In genomic region chr1:149888160-149888998, GRCh38 we compare ENCODE assay signal across 9 cellular contexts. TPM values are rescaled to one million over a fixed set of nuclear protein-coding genes. Genes with fewer than 3 reads are reported as not detected.
DNase-seq lines count a peak whose midpoint lies in the region; ATAC-seq and TF ChIP-seq lines count a peak whose summit lies in the region.
"Had no signal": no experiment of that assay in that cellular context is flagged by ENCODE, and none has a peak within 500 bp of the region (broad histone marks: within the 10 kb centered on the region; RNA-seq: fewer than 3 reads in every experiment).

No MANE protein-coding gene starts in this region.

- DNase-seq in A172 (ENCODE audit: low spot score) = peak; percentile 93
- peak; percentile 94 for DNase-seq in NCI-H345 treated with DMSO at 0.1 percent for 48 hours (lab: John Stamatoyannopoulos, UW; ENCODE audit: unreplicated experiment)
- peak; percentile 49 for DNase-seq in activated CD4-positive, alpha-beta T cell treated with anti-CD3 and anti-CD28 coated beads for 1 hour
- DNase-seq in left lung = peak; percentile 84 to 86
- peak; percentile 79 to 85 for DNase-seq in stimulated activated CD4-positive, alpha-beta T cell treated with anti-CD3 and anti-CD28 coated beads, Interleukin-2, amount 100 ng/mL, for 24 hours
- DNase-seq: DND-41 had no signal

- intact Hi-C loops in left lung (cut with DNase I) = no loop called here

- no peaks in the 10 kb centered on the region for H3K36me3 ChIP-seq in left lung

- H3K27ac ChIP-seq in cingulate gyrus (ENCODE audit: low read depth, low read length) (peak overlapping the region; percentile 93), left lung (peak overlapping the region; percentile 97 to 100)

- TF ChIP-seq CTCF in left lung (IDR thresholded peaks at IDR 0.05) = peak; percentile 30 to 50

- ATAC-seq in HG03280 (IDR thresholded peaks at IDR 0.05; ENCODE audit: unreplicated experiment) = peak; percentile 21
- peak; percentile 51 for ATAC-seq in left lung

- TF ChIP-seq POLR2A in GM18526 (IDR thresholded peaks at IDR 0.05; ENCODE audit: extremely low read depth, insufficient read length) = peak; percentile 95

- no peaks in the 10 kb centered on the region for H3K9me3 ChIP-seq in left lung

- H3K27me3 ChIP-seq in left lung = no peaks in the 10 kb centered on the region

- peaks cover 4 to 27% of the 10 kb centered on the region in 2 donors for H3K4me1 ChIP-seq in left lung

- peak overlapping the region; percentile 56 to 61 for H3K4me3 ChIP-seq in left lung

RNA-seq across cellular contexts. Expression of gene BOLA1, which starts 11.0 kb away (rescaled TPM):
- total RNA-seq in A172 (2014; rRNA removed; shearing (Covaris generic)) = 23.5 and 27.8 TPM in 2 replicates
- 10 to 100 TPM; 11.4 to 13.1 TPM for total RNA-seq in left lung

RNA-seq across cellular contexts. Expression of gene SV2A, which starts 29.3 kb away (rescaled TPM):
- total RNA-seq in A172 (2014; rRNA removed; shearing (Covaris generic)) = 32.2 and 37.7 TPM in 2 replicates
- total RNA-seq in left lung = 1 to 10 TPM; 3.3 to 3.4 TPM

RNA-seq across cellular contexts. Expression of gene SF3B4, which starts 39.2 kb away (rescaled TPM):
- total RNA-seq in A172 (2014; rRNA removed; shearing (Covaris generic)) = 26.9 and 37.0 TPM in 2 replicates
- total RNA-seq in left lung = 10 to 100 TPM; 39.4 to 54.0 TPM

RNA-seq across cellular contexts. Expression of gene MTMR11, which starts 48.3 kb away (rescaled TPM):
- 7.2 and 9.0 TPM in 2 replicates for total RNA-seq in A172 (2014; rRNA removed; shearing (Covaris generic))
- 10 to 100 TPM; 12.7 to 18.0 TPM for total RNA-seq in left lung

Comparison
In these comparisons a context has a peak if more than half of its experiments do, and no peak if none do; other contexts are left out.
1. Peak in every context shown above with its lines: DNase-seq, ATAC-seq, H3K4me3 ChIP-seq and H3K27ac ChIP-seq.